In the genomic region with DNA sequence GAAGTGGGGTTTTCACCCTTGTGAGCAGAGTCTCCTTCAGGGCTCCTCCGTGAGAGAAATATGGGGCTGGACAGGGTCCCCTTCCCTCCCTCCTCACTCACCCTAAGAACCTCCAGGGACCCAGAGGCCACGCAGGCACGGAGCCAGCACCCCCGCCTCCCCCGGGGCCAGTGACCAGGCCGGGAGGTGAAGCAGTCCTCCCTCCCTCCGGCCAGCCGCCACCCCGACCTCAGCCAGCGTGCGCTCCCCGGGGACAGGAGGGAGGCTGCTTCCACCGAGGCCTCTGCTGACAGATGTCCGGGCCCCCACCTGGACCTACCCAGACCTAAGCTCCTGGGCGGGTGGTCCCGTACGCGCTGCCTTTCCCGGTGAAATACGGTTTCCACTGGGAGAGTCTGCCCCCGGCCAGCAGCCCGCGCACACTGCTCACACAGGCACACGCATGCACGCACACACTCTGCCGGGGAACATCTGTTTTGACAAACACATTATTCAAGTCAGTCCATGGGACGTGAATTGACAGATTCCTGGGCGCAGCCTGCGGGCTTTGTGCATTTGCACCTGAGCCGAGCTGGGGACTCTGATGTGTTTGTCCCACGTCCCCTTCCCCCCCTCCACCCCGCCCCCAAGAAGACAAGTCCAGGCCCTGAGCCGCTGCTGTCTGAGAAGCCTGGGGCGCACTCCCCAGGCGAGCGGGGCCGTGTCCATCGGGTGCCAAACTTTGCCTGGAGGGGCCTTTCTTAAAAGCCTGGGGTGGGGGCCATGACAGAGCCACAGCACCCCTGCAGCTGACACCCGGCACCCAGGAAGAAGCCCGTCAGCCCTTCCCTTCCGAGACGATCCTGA, we compare ENCODE assay signal across 11 cellular contexts. TPM values are rescaled to one million over a fixed set of nuclear protein-coding genes. Genes with fewer than 3 reads are reported as not detected.
DNase-seq lines count a peak whose midpoint lies in the region; ATAC-seq and TF ChIP-seq lines count a peak whose summit lies in the region.
"Had no signal": no experiment of that assay in that cellular context is flagged by ENCODE, and none has a peak within 500 bp of the region (broad histone marks: within the 10 kb centered on the region; RNA-seq: fewer than 3 reads in every experiment).

No MANE protein-coding gene starts in this region.

- peaks cover 23% of the 10 kb centered on the region for H3K27me3 Mint-ChIP-seq in neural progenitor cell (ENCODE audit: insufficient read depth, low read depth)
- H3K27me3 Mint-ChIP-seq in T-cell: peaks cover 28 to 64% of the 10 kb centered on the region in 2 donors
- H3K27me3 Mint-ChIP-seq in CD4-positive, alpha-beta memory T cell: peaks cover 26 to 42% of the 10 kb centered on the region in 2 donors

- ATAC-seq in T-cell (replicated peaks in 1 of 4): no peak
- no peak for ATAC-seq in GM19455 (IDR thresholded peaks at IDR 0.05; ENCODE audit: unreplicated experiment)
- ATAC-seq in GM18505 (IDR thresholded peaks at IDR 0.05; ENCODE audit: unreplicated experiment): no peak

- H3K4me1 ChIP-seq in ACC112 (ENCODE audit: control insufficient read depth, insufficient read depth, low read length, unreplicated experiment): no peaks in the 10 kb centered on the region
- H3K4me1 ChIP-seq in KMS-11 (ENCODE audit: low read depth, poor library complexity, severe bottlenecking): no peaks in the 10 kb centered on the region
- H3K4me1 ChIP-seq in neural progenitor cell: peaks cover 35% of the 10 kb centered on the region
- H3K4me1 ChIP-seq in CD4-positive, alpha-beta memory T cell (ENCODE audit: insufficient read depth, low read length): no peaks in the 10 kb centered on the region

- intact Hi-C loops in CD4-positive, alpha-beta memory T cell (cut with micrococcal nuclease): no loop called here

- no peak overlapping the region for H3K27ac ChIP-seq in ACC112 (ENCODE audit: low read depth, low read length)
- H3K27ac ChIP-seq in KMS-11: no peak overlapping the region
- H3K27ac ChIP-seq in neural progenitor cell: no peak overlapping the region
- H3K27ac ChIP-seq in CD4-positive, alpha-beta memory T cell (ENCODE audit: low read depth, low read length): no peak overlapping the region

- H3F3A ChIP-seq in neural progenitor cell (ENCODE audit: low read depth): peaks cover 13% of the 10 kb centered on the region

- peak overlapping the region; percentile 79 for H3K27ac Mint-ChIP-seq in neural progenitor cell
- H3K27ac Mint-ChIP-seq in T-cell: no peak overlapping the region
- H3K27ac Mint-ChIP-seq in CD4-positive, alpha-beta memory T cell: peak overlapping the region in 1 of 7 donors; percentile 48

- H3K9me3 Mint-ChIP-seq in neural progenitor cell (no peaks in the 10 kb centered on the region), T-cell (peaks cover 0 to 8% (median 0%) of the 10 kb centered on the region in 3 donors)
- peaks cover 0 to 13% (median 10%) of the 10 kb centered on the region in 8 donors for H3K9me3 Mint-ChIP-seq in CD4-positive, alpha-beta memory T cell

- no peaks in the 10 kb centered on the region for H3K79me2 ChIP-seq in ACC112 (ENCODE audit: control insufficient read depth, insufficient read depth, low read length, unreplicated experiment)
- H3K79me2 ChIP-seq in KMS-11 (ENCODE audit: insufficient read depth, low read depth): no peaks in the 10 kb centered on the region
- no peaks in the 10 kb centered on the region for H3K79me2 ChIP-seq in neural progenitor cell (ENCODE audit: low read depth)

- no peaks in the 10 kb centered on the region for H4K20me1 ChIP-seq in KMS-11 (ENCODE audit: insufficient read depth)
- peaks cover 5% of the 10 kb centered on the region for H4K20me1 ChIP-seq in neural progenitor cell (ENCODE audit: low read depth)

- TF ChIP-seq CTCF in KMS-11 (conservative IDR thresholded peaks at IDR 0.05; ENCODE audit: low read depth, low read length): no peak
- no peak for TF ChIP-seq CTCF in epithelial cell of esophagus (IDR thresholded peaks at IDR 0.05; ENCODE audit: insufficient read depth, low read depth, low read length, missing control alignments)
- no peak for TF ChIP-seq CTCF in neural progenitor cell (IDR thresholded peaks at IDR 0.05)

- no peak overlapping the region; the same call in 1 of the 2 replicates for H3K4me2 ChIP-seq in KMS-11
- H3K4me2 ChIP-seq in neural progenitor cell: peak overlapping the region; percentile 100

- TF ChIP-seq POLR2A in GM18505 (IDR thresholded peaks at IDR 0.05; ENCODE audit: borderline replicate concordance, extremely low read depth, insufficient read depth, insufficient read length): no peak

- H3K4me3 Mint-ChIP-seq in neural progenitor cell (peak overlapping the region; percentile 96), T-cell (no peak overlapping the region)
- H3K4me3 Mint-ChIP-seq in CD4-positive, alpha-beta memory T cell: peak overlapping the region in 2 of 8 donors; percentile 25 to 63

- peaks cover 59% of the 10 kb centered on the region for H3K27me3 ChIP-seq in ACC112 (ENCODE audit: insufficient read depth, low read length)
- no peaks in the 10 kb centered on the region for H3K27me3 ChIP-seq in KMS-11 (ENCODE audit: insufficient read depth, low read depth)
- peaks cover 77% of the 10 kb centered on the region for H3K27me3 ChIP-seq in neural progenitor cell
- H3K27me3 ChIP-seq in CD4-positive, alpha-beta memory T cell (ENCODE audit: insufficient read depth, low read length): no peaks in the 10 kb centered on the region

- H3K9ac ChIP-seq in KMS-11 (peak overlapping the region; percentile 44; the same call in 1 of the 2 replicates), neural progenitor cell (no peak overlapping the region)

- no peaks in the 10 kb centered on the region for H3K9me3 ChIP-seq in neural progenitor cell (ENCODE audit: low read depth)
- no peaks in the 10 kb centered on the region for H3K9me3 ChIP-seq in CD4-positive, alpha-beta memory T cell (ENCODE audit: control insufficient read depth in 1 of 2, low read length in 2 of 2)

- H3K4me3 ChIP-seq in ACC112 (ENCODE audit: low read depth, low read length) (peak overlapping the region; percentile 69; the same call in 1 of the 2 replicates), KMS-11 (IDR thresholded peaks at IDR 0.05; ENCODE audit: insufficient read depth, low read depth, low read length) (no peak overlapping the region), epithelial cell of esophagus (ENCODE audit: low read length) (peak overlapping the region; percentile 39), neural progenitor cell (peak overlapping the region; percentile 71)
- no peak overlapping the region for H3K4me3 ChIP-seq in CD4-positive, alpha-beta memory T cell (ENCODE audit: low read length in 2 of 2)

- DNase-seq in epithelial cell of esophagus (ENCODE audit: low read depth) (no peak), neural progenitor cell (ENCODE audit: low spot score) (peak; percentile 57), T-cell (no peak)
- DNase-seq in CD4-positive, alpha-beta memory T cell: no peak
- DNase-seq: activated CD4-positive, CD25-positive, alpha-beta regulatory T cell treated with anti-CD3 and anti-CD28 coated beads, Interleukin-2, amount 50 U/mL, for 72 hours; NK-92 treated with Interleukin-12 subunit alpha and Interleukin-12 subunit beta, amount 100 ng/mL, for 24 hours; stimulated activated CD4-positive, alpha-beta T cell treated with anti-CD3 and anti-CD28 coated beads, Interleukin-2, amount 100 ng/mL, for 48 hours had no signal

- H3K4me1 Mint-ChIP-seq in neural progenitor cell (peaks cover 59% of the 10 kb centered on the region), T-cell (peaks cover 6 to 18% (median 12%) of the 10 kb centered on the region in 3 donors)
- H3K4me1 Mint-ChIP-seq in CD4-positive, alpha-beta memory T cell: peaks cover 6 to 20% (median 8%) of the 10 kb centered on the region in 4 donors

- POLR2A ChIA-PET in T-cell (lab: Charles Lee): no interaction called here
- POLR2A ChIA-PET in CD4-positive, alpha-beta memory T cell (lab: Charles Lee; ENCODE audit: partially characterized antibody): no interaction called here

- no peak overlapping the region for H2AFZ ChIP-seq in ACC112 (ENCODE audit: low read length, unreplicated experiment)
- H2AFZ ChIP-seq in KMS-11 (ENCODE audit: low read depth): no peak overlapping the region
- H2AFZ ChIP-seq in neural progenitor cell (replicated peaks): peak overlapping the region; percentile 22

- H3K36me3 ChIP-seq in ACC112 (ENCODE audit: insufficient read depth, low read length) (no peaks in the 10 kb centered on the region), KMS-11 (ENCODE audit: insufficient read depth) (no peaks in the 10 kb centered on the region), neural progenitor cell (no peaks in the 10 kb centered on the region)
- H3K36me3 ChIP-seq in CD4-positive, alpha-beta memory T cell (ENCODE audit: insufficient read depth, low read length): no peaks in the 10 kb centered on the region

- CTCF ChIA-PET in T-cell (lab: Charles Lee): interaction anchor here in 1 of 2 donors (0.5 kb wide), 1 partner anchor 786 kb away, joined by 3 read pairs; no protein-coding TSS in a partner anchor
- CTCF ChIA-PET in CD4-positive, alpha-beta memory T cell (lab: Charles Lee; ENCODE audit: partially characterized antibody): no interaction called here

- H3K36me3 Mint-ChIP-seq in neural progenitor cell: no peaks in the 10 kb centered on the region
- H3K36me3 Mint-ChIP-seq in T-cell: no peaks in the 10 kb centered on the region
- H3K36me3 Mint-ChIP-seq in CD4-positive, alpha-beta memory T cell: peaks cover 0 to 3% of the 10 kb centered on the region in 2 donors

RNA-seq across cellular contexts. Expression of gene RIMBP2, which starts 0.7 kb away (rescaled TPM):
- total RNA-seq in neural progenitor cell (ENCODE audit: low replicate concordance) (0.84 and 0.99 TPM in 2 replicates), T-cell (under 1 TPM in 2 of 5 donors, not detected in 3; 0.10 to 0.38 TPM)
- total RNA-seq in CD4-positive, alpha-beta memory T cell: under 1 TPM in 1 of 2 experiments, not detected in 1; 0.20 TPM
- not detected for polyA plus RNA-seq in CD4-positive, alpha-beta memory T cell

Comparison
In these comparisons a context has a peak if more than half of its experiments do, and no peak if none do; other contexts are left out.
1. H3K4me3 ChIP-seq: peak in ACC112 (single experiment), epithelial cell of esophagus (single experiment) and neural progenitor cell (single experiment); none in KMS-11 (single experiment) and CD4-positive, alpha-beta memory T cell (0 of 2).